In the genomic region with DNA sequence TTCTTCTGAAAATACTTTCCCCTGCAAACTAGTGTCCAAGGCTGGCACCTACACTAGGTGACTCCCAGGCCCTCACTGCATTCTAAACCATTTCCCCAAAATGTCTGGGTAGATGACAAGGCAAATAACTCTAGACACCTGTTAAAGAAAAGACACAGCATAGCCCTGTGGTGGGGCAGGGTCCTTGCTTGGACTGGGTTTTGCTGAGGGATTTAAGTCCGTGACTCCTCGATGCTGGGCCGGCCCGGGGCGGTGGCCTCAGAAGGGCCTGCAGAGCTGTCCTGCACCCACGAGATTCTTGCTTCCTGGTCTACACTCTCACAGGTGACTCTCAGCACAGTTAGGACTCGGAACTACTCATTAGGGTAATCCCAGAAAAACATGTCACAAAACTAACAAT, we compare ENCODE assay signal across 1 cellular context.
TF ChIP-seq lines count a peak whose summit lies in the region.

No MANE protein-coding gene starts in this region.

TF ChIP-seq in SK-N-SH, 30 proteins besides CTCF, POLR2A, EP300 and RAD21:
- TF ChIP-seq, protein P1, sequence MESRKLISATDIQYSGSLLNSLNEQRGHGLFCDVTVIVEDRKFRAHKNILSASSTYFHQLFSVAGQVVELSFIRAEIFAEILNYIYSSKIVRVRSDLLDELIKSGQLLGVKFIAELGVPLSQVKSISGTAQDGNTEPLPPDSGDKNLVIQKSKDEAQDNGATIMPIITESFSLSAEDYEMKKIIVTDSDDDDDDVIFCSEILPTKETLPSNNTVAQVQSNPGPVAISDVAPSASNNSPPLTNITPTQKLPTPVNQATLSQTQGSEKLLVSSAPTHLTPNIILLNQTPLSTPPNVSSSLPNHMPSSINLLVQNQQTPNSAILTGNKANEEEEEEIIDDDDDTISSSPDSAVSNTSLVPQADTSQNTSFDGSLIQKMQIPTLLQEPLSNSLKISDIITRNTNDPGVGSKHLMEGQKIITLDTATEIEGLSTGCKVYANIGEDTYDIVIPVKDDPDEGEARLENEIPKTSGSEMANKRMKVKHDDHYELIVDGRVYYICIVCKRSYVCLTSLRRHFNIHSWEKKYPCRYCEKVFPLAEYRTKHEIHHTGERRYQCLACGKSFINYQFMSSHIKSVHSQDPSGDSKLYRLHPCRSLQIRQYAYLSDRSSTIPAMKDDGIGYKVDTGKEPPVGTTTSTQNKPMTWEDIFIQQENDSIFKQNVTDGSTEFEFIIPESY (IDR thresholded peaks at IDR 0.05; ENCODE audit: borderline replicate concordance, low read depth) = no peak
- TF ChIP-seq NFIC (IDR thresholded peaks at IDR 0.05; ENCODE audit: borderline replicate concordance) = no peak
- TF ChIP-seq FOXJ3 (CRISPR knock-in tag; IDR thresholded peaks at IDR 0.05) = no peak
TF ChIP-seq in SK-N-SH: peak in this region for 0.
